Comparison of ENCODE assay signal across 8 cellular contexts in genomic region chr22:39040538-39041296, GRCh38. TPM values are rescaled to one million over a fixed set of nuclear protein-coding genes. Genes with fewer than 3 reads are reported as not detected.
DNase-seq lines count a peak whose midpoint lies in the region; ATAC-seq lines count a peak whose summit lies in the region.
"Not testable (repeated sequence)": the region's sequence is repeated elsewhere in the genome, so short reads cannot be mapped to it uniquely, and the experiment has no call there.

Gene APOBEC3F (plus strand): TSS chr22:39040864. CDS start chr22:39040961, 97 bp downstream.

- H3K27me3 Mint-ChIP-seq in CD8-positive, alpha-beta memory T cell; activated T-cell treated with anti-CD3 and anti-CD28 coated beads, Interleukin-2, amount 50 U/mL, for 24 hours: not testable (repeated sequence)

- peak; percentile 62 to 89 (median 70) for DNase-seq in CD8-positive, alpha-beta memory T cell
- peak; percentile 72 for DNase-seq in RPMI8226
- peak; percentile 77 for DNase-seq in activated T-cell treated with anti-CD3 and anti-CD28 coated beads, Interleukin-2, amount 50 U/mL, for 24 hours
- DNase-seq in epithelial cell of prostate (ENCODE audit: low read depth, low spot score) = not testable (repeated sequence)
- peak; percentile 41 for DNase-seq in stimulated activated CD8-positive, alpha-beta memory T cell treated with anti-CD3 and anti-CD28 coated beads, Interleukin-12 subunit alpha, Interleukin-12 subunit beta, amount 100 ng/mL, for 1 hour (ENCODE audit: low read depth)

- POLR2A ChIA-PET in CD8-positive, alpha-beta memory T cell (lab: Charles Lee) = interaction anchor here (1.2 kb wide), 1 partner anchor 170 kb away, joined by 4 read pairs; no protein-coding TSS in a partner anchor

- H3K27me3 ChIP-seq in CD8-positive, alpha-beta memory T cell (ENCODE audit: insufficient read depth, low read length, poor library complexity, severe bottlenecking) = not testable (repeated sequence)

- not testable (repeated sequence) for H3K9me3 ChIP-seq in CD8-positive, alpha-beta memory T cell (ENCODE audit: low read length); mesodermal cell (ENCODE audit: control insufficient read depth, low read length)

- H3K9me3 Mint-ChIP-seq in CD8-positive, alpha-beta memory T cell; activated T-cell treated with anti-CD3 and anti-CD28 coated beads, Interleukin-2, amount 50 U/mL, for 24 hours: not testable (repeated sequence)

- peaks cover 0 to 23% (median 3%) of the 10 kb centered on the region in 3 donors for H3K36me3 Mint-ChIP-seq in CD8-positive, alpha-beta memory T cell
- H3K36me3 Mint-ChIP-seq in activated T-cell treated with anti-CD3 and anti-CD28 coated beads, Interleukin-2, amount 50 U/mL, for 24 hours (ENCODE audit: low read depth) = peaks cover 30% of the 10 kb centered on the region

- ATAC-seq in GM19463 (IDR thresholded peaks at IDR 0.05; ENCODE audit: unreplicated experiment) (peak; percentile 92), HG03439 (IDR thresholded peaks at IDR 0.05; ENCODE audit: unreplicated experiment) (peak; percentile 87)

- peaks cover 32 to 52% (median 42%) of the 10 kb centered on the region in 3 donors for H3K4me1 Mint-ChIP-seq in CD8-positive, alpha-beta memory T cell
- H3K4me1 Mint-ChIP-seq in activated T-cell treated with anti-CD3 and anti-CD28 coated beads, Interleukin-2, amount 50 U/mL, for 24 hours (ENCODE audit: low read depth) = peaks cover 55% of the 10 kb centered on the region

- peak within 1 kb of the TSS; percentile 61 for H3K27ac ChIP-seq in CD8-positive, alpha-beta memory T cell (ENCODE audit: low read depth, low read length)
- H3K27ac ChIP-seq in epithelial cell of prostate (peak within 1 kb of the TSS; percentile 57), mesodermal cell (ENCODE audit: low read depth, low read length, severe bottlenecking) (peak within 1 kb of the TSS; percentile 64)

- CTCF ChIA-PET in CD8-positive, alpha-beta memory T cell (lab: Charles Lee) = not testable (repeated sequence)

- H3K4me3 ChIP-seq in CD8-positive, alpha-beta memory T cell (ENCODE audit: low read length) = peak within 1 kb of the TSS; percentile 80
- peak within 1 kb of the TSS; percentile 53 for H3K4me3 ChIP-seq in mesodermal cell (ENCODE audit: extremely low read depth, insufficient read depth, low read length, poor library complexity, severe bottlenecking)

- H3K27ac Mint-ChIP-seq in CD8-positive, alpha-beta memory T cell = peak within 1 kb of the TSS; percentile 92 to 98 (median 94)
- H3K27ac Mint-ChIP-seq in activated T-cell treated with anti-CD3 and anti-CD28 coated beads, Interleukin-2, amount 50 U/mL, for 24 hours = peak within 1 kb of the TSS; percentile 92

- H3K36me3 ChIP-seq in CD8-positive, alpha-beta memory T cell (ENCODE audit: insufficient read depth, low read length); mesodermal cell (ENCODE audit: control insufficient read depth, insufficient read depth, low read length): not testable (repeated sequence)

- H3K4me1 ChIP-seq in CD8-positive, alpha-beta memory T cell (ENCODE audit: insufficient read depth, low read length) = peaks cover 16% of the 10 kb centered on the region
- H3K4me1 ChIP-seq in mesodermal cell (ENCODE audit: control insufficient read depth, insufficient read depth, low read length, poor library complexity, severe bottlenecking) = not testable (repeated sequence)

- H3K4me3 Mint-ChIP-seq in CD8-positive, alpha-beta memory T cell = peak within 1 kb of the TSS; percentile 86 to 93 (median 90)
- H3K4me3 Mint-ChIP-seq in activated T-cell treated with anti-CD3 and anti-CD28 coated beads, Interleukin-2, amount 50 U/mL, for 24 hours = peak within 1 kb of the TSS; percentile 86

- 3 to 6% methylated on average over 10 to 12 of the region's 21 CpGs for WGBS in mesodermal cell (ENCODE audit: insufficient coverage in 2 of 2), 2 experiments

RNA-seq across cellular contexts. Expression of gene APOBEC3F, which starts in this region (rescaled TPM):
- total RNA-seq in CD8-positive, alpha-beta memory T cell = 10 to 100 TPM; 28.4 to 30.1 TPM
- polyA plus RNA-seq in CD8-positive, alpha-beta memory T cell = 20.5 TPM
- polyA plus RNA-seq in mesodermal cell (2013, experiment 1 of 2) = 5.9 TPM
- 5.2 TPM for polyA plus RNA-seq in mesodermal cell (2013, experiment 2 of 2)
